1 cellular context compared by ENCODE assay signal in genomic region chr19:20165971-20166592, GRCh38.
TF ChIP-seq lines count a peak whose summit lies in the region.

No MANE protein-coding gene starts in this region.

TF ChIP-seq in H1, 55 proteins besides CTCF, POLR2A, EP300 and RAD21:
- TF ChIP-seq ATF3 (IDR thresholded peaks at IDR 0.05; ENCODE audit: insufficient read depth, low read depth, low read length) (no peak), TEAD4 (IDR thresholded peaks at IDR 0.05; ENCODE audit: low read depth, low read length) (no peak), POLR2AphosphoS5 (IDR thresholded peaks at IDR 0.05; ENCODE audit: low read depth, low read length) (no peak), KDM4A (IDR thresholded peaks at IDR 0.05; ENCODE audit: low read depth, low read length, severe bottlenecking) (no peak), PHF8 (conservative IDR thresholded peaks at IDR 0.05; ENCODE audit: low read depth, low read length) (no peak), CEBPB (IDR thresholded peaks at IDR 0.05; ENCODE audit: low read depth, low read length) (no peak), FOSL1 (IDR thresholded peaks at IDR 0.05; ENCODE audit: insufficient read depth, low read depth, low read length) (no peak), KDM5A (IDR thresholded peaks at IDR 0.05; ENCODE audit: low read length) (no peak), MAFK (IDR thresholded peaks at IDR 0.05; ENCODE audit: low read depth, low read length) (no peak), RBBP5 (IDR thresholded peaks at IDR 0.05; ENCODE audit: borderline replicate concordance, low read depth, low read length) (no peak), BACH1 (IDR thresholded peaks at IDR 0.05; ENCODE audit: low read length) (no peak), JUN (IDR thresholded peaks at IDR 0.05; ENCODE audit: low read depth, low read length) (no peak), SIN3A (conservative IDR thresholded peaks at IDR 0.05 in 1 of 2, IDR thresholded peaks at IDR 0.05 in 1 of 2; ENCODE audit: low read depth in 1 of 2, low read length in 2 of 2) (no peak), EGR1 (IDR thresholded peaks at IDR 0.05; ENCODE audit: borderline replicate concordance, low read depth, low read length) (no peak), TBP (IDR thresholded peaks at IDR 0.05; ENCODE audit: low read depth, low read length) (no peak), CBX5 (IDR thresholded peaks at IDR 0.05; ENCODE audit: low read depth, low read length) (no peak), ASH2L (IDR thresholded peaks at IDR 0.05; ENCODE audit: low read length) (no peak)
